ENCODE assay signal across 15 cellular contexts in the genomic region with DNA sequence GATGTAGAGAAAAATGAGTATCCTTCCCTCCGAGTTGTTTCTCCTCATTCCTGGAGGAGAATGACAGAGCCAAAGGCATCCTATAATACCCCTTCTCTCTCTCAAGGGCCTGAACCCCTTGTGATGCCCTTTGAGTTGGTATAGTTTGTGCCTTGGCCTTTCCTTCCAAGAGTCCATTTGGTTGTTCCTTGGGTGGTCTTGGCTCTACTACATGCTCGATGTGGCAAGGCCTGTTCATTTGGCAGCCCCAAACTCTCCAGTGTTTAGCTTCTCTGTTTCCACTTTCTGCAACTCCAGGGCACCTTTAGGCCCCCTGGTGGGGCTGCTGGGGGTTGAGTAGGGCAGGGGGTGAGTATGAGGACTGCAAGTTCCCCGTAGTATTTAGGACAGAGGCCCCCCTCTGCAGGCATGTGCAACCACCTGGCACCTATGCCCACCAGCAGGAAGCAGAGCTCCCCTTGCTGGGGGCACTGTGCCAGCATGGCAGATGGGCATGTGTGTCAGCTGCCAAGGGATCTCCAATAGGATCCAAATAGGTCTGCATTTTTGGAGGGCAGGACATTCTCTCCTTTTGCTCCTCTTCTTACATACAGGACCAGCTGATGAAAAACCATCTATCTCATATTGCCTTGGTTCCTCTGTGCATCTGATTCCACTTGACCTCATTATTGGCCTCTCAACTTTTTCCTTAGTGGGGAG.
DNase-seq lines count a peak whose midpoint lies in the region; ATAC-seq and TF ChIP-seq lines count a peak whose summit lies in the region.
"Had no signal": no experiment of that assay in that cellular context is flagged by ENCODE, and none has a peak within 500 bp of the region (broad histone marks: within the 10 kb centered on the region; RNA-seq: fewer than 3 reads in every experiment).

No MANE protein-coding gene starts in this region.

- DNase-seq in G401 (ENCODE audit: low spot score) (peak; percentile 97), NCI-H2171 (lab: John Stamatoyannopoulos, UW) (peak; percentile 74), OCI-LY7 (ENCODE audit: low spot score) (no peak), sigmoid colon (peak; percentile 44), dermis blood vessel endothelial cell (no peak), NCI-H526 treated with DMSO at 0.1 percent for 48 hours (lab: John Stamatoyannopoulos, UW) (no peak)
- DNase-seq: AML-193, COR-L47, GM23248, KBM-7, SW 1271 had no signal

- TF ChIP-seq CTCF in OCI-LY7 (conservative IDR thresholded peaks at IDR 0.05; ENCODE audit: low read length) = 0 out of 2 replicates have a peak, but pooled peaks have one; percentile 18
- no peak for TF ChIP-seq CTCF in sigmoid colon (IDR thresholded peaks at IDR 0.05)

- POLR2A ChIA-PET in OCI-LY7 (lab: Charles Lee) = no interaction called here

- WGBS in sigmoid colon, 2 donors = 79 to 84% methylated on average over 3 of the region's 3 CpGs

- in situ Hi-C loops in G401 (cut with HindIII; ENCODE audit: low sequenced_read_pairs) = no loop called here

- H3K27ac ChIP-seq in OCI-LY7 (ENCODE audit: low read depth, low read length, poor library complexity, severe bottlenecking) (no peak overlapping the region), sigmoid colon (no peak overlapping the region)
- H3K27ac ChIP-seq: GM23248, SJSA1 had no signal

- H3K9me3 ChIP-seq in OCI-LY7 (ENCODE audit: low read length) = no peaks in the 10 kb centered on the region
- no peaks in the 10 kb centered on the region for H3K9me3 ChIP-seq in sigmoid colon
- H3K9me3 ChIP-seq: SJSA1 had no signal

- H3K4me1 ChIP-seq in OCI-LY7 (ENCODE audit: insufficient read depth, low read length, poor library complexity, severe bottlenecking) (no peaks in the 10 kb centered on the region), sigmoid colon (peaks cover 0 to 12% (median 6%) of the 10 kb centered on the region in 4 donors)
- H3K4me1 ChIP-seq: SJSA1 had no signal

- H3K4me2 ChIP-seq in OCI-LY7 (ENCODE audit: low read length) = no peak overlapping the region

- no peak for TF ChIP-seq EP300 in sigmoid colon (IDR thresholded peaks at IDR 0.05)

- TF ChIP-seq POLR2A in sigmoid colon (IDR thresholded peaks at IDR 0.05) = no peak

- no peak overlapping the region for H3K4me3 ChIP-seq in OCI-LY7 (ENCODE audit: low read depth, low read length, poor library complexity, severe bottlenecking)
- no peak overlapping the region for H3K4me3 ChIP-seq in sigmoid colon
- H3K4me3 ChIP-seq: GM23248, SJSA1 had no signal

- CTCF ChIA-PET in OCI-LY7 (lab: Charles Lee; ENCODE audit: unreplicated experiment) = no interaction called here

- H3K36me3 ChIP-seq in OCI-LY7 (ENCODE audit: insufficient read depth, low read length) (no peaks in the 10 kb centered on the region), sigmoid colon (no peaks in the 10 kb centered on the region)
- H3K36me3 ChIP-seq: SJSA1 had no signal

- no peak overlapping the region for H2AFZ ChIP-seq in OCI-LY7 (ENCODE audit: low read length)
- H2AFZ ChIP-seq: GM23248 had no signal

- no peaks in the 10 kb centered on the region for H3K79me2 ChIP-seq in OCI-LY7 (ENCODE audit: insufficient read depth, low read depth, low read length)

- intact Hi-C loops in OCI-LY7 (cut with micrococcal nuclease; ENCODE audit: unreplicated experiment) = no loop called here
- intact Hi-C loops in sigmoid colon (cut with DNase I) = no loop called here

- no peaks in the 10 kb centered on the region for H4K20me1 ChIP-seq in OCI-LY7 (ENCODE audit: insufficient read depth, low read length)

- H3K27me3 ChIP-seq in sigmoid colon = no peaks in the 10 kb centered on the region
- H3K27me3 ChIP-seq: SJSA1 had no signal

- no TSS peak for BruUV-seq in OCI-LY7 (replicated peaks; lab: Mats Ljungman, UMichigan)

- H3K9me2 ChIP-seq in OCI-LY7 (ENCODE audit: insufficient read depth, low read length) = no peaks in the 10 kb centered on the region

- ATAC-seq in HG03354 (IDR thresholded peaks at IDR 0.05; ENCODE audit: poor library complexity, severe bottlenecking, unreplicated experiment) (no peak), HG02610 (IDR thresholded peaks at IDR 0.05; ENCODE audit: unreplicated experiment) (no peak)
- ATAC-seq: HCT116 had no signal

Comparison
In these comparisons a context has a peak if more than half of its experiments do, and no peak if none do; other contexts are left out.
1. DNase-seq: peak in G401 (single experiment), NCI-H2171 (single experiment) and sigmoid colon (single experiment); none in OCI-LY7 (single experiment), dermis blood vessel endothelial cell (single experiment) and NCI-H526 treated with DMSO at 0.1 percent for 48 hours (single experiment).